In genomic region chr3:106333911-106334618, GRCh38 we compare ENCODE assay signal across 9 cellular contexts.
DNase-seq lines count a peak whose midpoint lies in the region; ATAC-seq and TF ChIP-seq lines count a peak whose summit lies in the region.
"Had no signal": no experiment of that assay in that cellular context is flagged by ENCODE, and none has a peak within 500 bp of the region (broad histone marks: within the 10 kb centered on the region; RNA-seq: fewer than 3 reads in every experiment).

No MANE protein-coding gene starts in this region.

- TF ChIP-seq CTCF in prostate gland (IDR thresholded peaks at IDR 0.05) = no peak

- ATAC-seq in central memory CD8-positive, alpha-beta T cell (replicated peaks; ENCODE audit: extremely low read depth, poor library complexity, severe bottlenecking) = peak; percentile 60

- H3K27ac Mint-ChIP-seq in central memory CD8-positive, alpha-beta T cell (ENCODE audit: low read depth) = peak overlapping the region; percentile 70

- DNase-seq in activated naive CD4-positive, alpha-beta T cell treated with Interleukin-2 at 50 U/mL for 16 hours = peak; percentile 71
- no peak for DNase-seq in activated naive CD4-positive, alpha-beta T cell (lab: John Stamatoyannopoulos, UW)
- DNase-seq in MV-4-11 (lab: John Stamatoyannopoulos, UW) (peak; percentile 40), COLO829 (ENCODE audit: low spot score) (no peak), prostate gland (ENCODE audit: low spot score) (no peak), mucosa of gallbladder (ENCODE audit: low spot score) (no peak)
- peak in 1 of 2 donors; percentile 30 for DNase-seq in central memory CD8-positive, alpha-beta T cell (ENCODE audit: low spot score in 2 of 2)
- peak; percentile 35 for DNase-seq in stimulated activated CD8-positive, alpha-beta memory T cell treated with anti-CD3 and anti-CD28 coated beads, Interleukin-4, amount 100 ng/mL, for 24 hours (ENCODE audit: low read depth)

- no peaks in the 10 kb centered on the region for H3K4me1 ChIP-seq in prostate gland (replicated peaks)

- no peak for TF ChIP-seq POLR2A in prostate gland (IDR thresholded peaks at IDR 0.05)

- no peaks in the 10 kb centered on the region for H3K9me3 ChIP-seq in prostate gland

- no peaks in the 10 kb centered on the region for H3K36me3 Mint-ChIP-seq in central memory CD8-positive, alpha-beta T cell (ENCODE audit: insufficient read depth)

- WGBS in prostate gland = 67% methylated on average over 3 of the region's 3 CpGs

- intact Hi-C loops in prostate gland (cut with DNase I) = no loop called here

- H3K27me3 ChIP-seq in prostate gland (replicated peaks; ENCODE audit: insufficient read depth) = no peaks in the 10 kb centered on the region

- peaks cover 57% of the 10 kb centered on the region for H3K4me1 Mint-ChIP-seq in central memory CD8-positive, alpha-beta T cell

- no peak overlapping the region for H3K4me3 ChIP-seq in prostate gland

- no peaks in the 10 kb centered on the region for H3K27me3 Mint-ChIP-seq in central memory CD8-positive, alpha-beta T cell

- H3K27ac ChIP-seq in prostate gland = no peak overlapping the region
- H3K27ac ChIP-seq: VCaP had no signal

- H3K9me3 Mint-ChIP-seq in central memory CD8-positive, alpha-beta T cell = no peaks in the 10 kb centered on the region

- peak overlapping the region; percentile 56 for H3K4me3 Mint-ChIP-seq in central memory CD8-positive, alpha-beta T cell

- H3K36me3 ChIP-seq in prostate gland = no peaks in the 10 kb centered on the region

Comparison
In these comparisons a context has a peak if more than half of its experiments do, and no peak if none do; other contexts are left out.
1. DNase-seq: peak in activated naive CD4-positive, alpha-beta T cell treated with Interleukin-2 at 50 U/mL for 16 hours (single experiment), MV-4-11 (single experiment) and stimulated activated CD8-positive, alpha-beta memory T cell treated with anti-CD3 and anti-CD28 coated beads, Interleukin-4, amount 100 ng/mL, for 24 hours (single experiment); none in activated naive CD4-positive, alpha-beta T cell (0 of 4), COLO829 (single experiment), prostate gland (single experiment) and mucosa of gallbladder (single experiment).